ENCODE assay signal across 1 cellular context in genomic region chr2:190683802-190684201, GRCh38.
TF ChIP-seq lines count a peak whose summit lies in the region.

No MANE protein-coding gene starts in this region.

TF ChIP-seq in HepG2, 621 proteins besides CTCF, POLR2A, EP300 and RAD21 (continued from another document):
- TF ChIP-seq PRDM10 (CRISPR knock-in tag; IDR thresholded peaks at IDR 0.05; ENCODE audit: low read depth) (no peak), DDIT3 (CRISPR knock-in tag; IDR thresholded peaks at IDR 0.05) (no peak), HCFC1 (IDR thresholded peaks at IDR 0.05; ENCODE audit: low read depth, low read length) (no peak), ZNF251 (CRISPR knock-in tag; IDR thresholded peaks at IDR 0.05) (no peak), ZNF121 (CRISPR knock-in tag; IDR thresholded peaks at IDR 0.05) (no peak)
